In genomic region chr3:58035512-58035867, GRCh38 we compare ENCODE assay signal across 10 cellular contexts. TPM values are rescaled to one million over a fixed set of nuclear protein-coding genes. Genes with fewer than 3 reads are reported as not detected.
A peak's percentile ranks its signal among the peaks of the same experiment; 100 is the strongest.
DNase-seq lines count a peak whose midpoint lies in the region; ATAC-seq and TF ChIP-seq lines count a peak whose summit lies in the region.
"Had no signal": no experiment of that assay in that cellular context is flagged by ENCODE, and none has a peak within 500 bp of the region (broad histone marks: within the 10 kb centered on the region; RNA-seq: fewer than 3 reads in every experiment).

No MANE protein-coding gene starts in this region.

- H3K79me1 ChIP-seq in IMR-90 (ENCODE audit: low read depth in 1 of 2, low read length in 2 of 2): peaks cover 34 to 88% of the 10 kb centered on the region in 2 experiments

- H3K4ac ChIP-seq in IMR-90 (ENCODE audit: low read depth, low read length): no peak overlapping the region

- H3K27me3 ChIP-seq in CD4-positive, alpha-beta memory T cell (ENCODE audit: insufficient read depth, low read length): no peaks in the 10 kb centered on the region
- H3K27me3 ChIP-seq in IMR-90 (ENCODE audit: control insufficient read depth, insufficient read depth, low read length): no peaks in the 10 kb centered on the region
- H3K27me3 ChIP-seq: heart left ventricle had no signal

- H3K14ac ChIP-seq in IMR-90 (replicated peaks; ENCODE audit: low read depth, low read length): no peak overlapping the region

- peak overlapping the region; percentile 0; the same call in 1 of the 2 replicates for H3K23ac ChIP-seq in IMR-90 (ENCODE audit: low read depth, low read length)

- H2AK9ac ChIP-seq in IMR-90 (replicated peaks; ENCODE audit: low read depth, low read length, poor library complexity): no peak overlapping the region

- peaks cover 76% of the 10 kb centered on the region for H4K20me1 ChIP-seq in IMR-90 (ENCODE audit: insufficient read depth, low read length)

- H4K8ac ChIP-seq in IMR-90 (ENCODE audit: low read depth in 2 of 2, low read length in 2 of 2): no peak overlapping the region

- no peak overlapping the region for H3K18ac ChIP-seq in IMR-90 (ENCODE audit: low read depth, low read length)

- no peak overlapping the region for H3K9ac ChIP-seq in IMR-90 (ENCODE audit: low read depth, low read length)

- peaks cover 28% of the 10 kb centered on the region for H3K9me1 ChIP-seq in IMR-90 (ENCODE audit: insufficient read depth, low read length)

- no peak overlapping the region for H2BK20ac ChIP-seq in IMR-90 (ENCODE audit: low read depth, low read length)

- H3K56ac ChIP-seq in IMR-90 (ENCODE audit: extremely low read depth, insufficient read depth, low read length): no peak overlapping the region

- no peaks in the 10 kb centered on the region for H3K27me3 Mint-ChIP-seq in CD4-positive, alpha-beta memory T cell
- H3K27me3 Mint-ChIP-seq in central memory CD8-positive, alpha-beta T cell: no peaks in the 10 kb centered on the region
- H3K27me3 Mint-ChIP-seq in nephron (ENCODE audit: low read depth): peaks cover 6% of the 10 kb centered on the region

- dilution Hi-C loops in IMR-90 (cut with HindIII; ENCODE audit: low sequenced_read_pairs, unreplicated experiment): no loop called here

- no peak for ATAC-seq in IMR-90 (ENCODE audit: low read depth)
- no peak for ATAC-seq in central memory CD8-positive, alpha-beta T cell (replicated peaks; ENCODE audit: extremely low read depth, poor library complexity, severe bottlenecking)
- no peak for ATAC-seq in GM19328 (IDR thresholded peaks at IDR 0.05; ENCODE audit: unreplicated experiment)

- H3K9me3 Mint-ChIP-seq in CD4-positive, alpha-beta memory T cell: peaks cover 0 to 3% (median 0%) of the 10 kb centered on the region in 8 donors
- H3K9me3 Mint-ChIP-seq in central memory CD8-positive, alpha-beta T cell: no peaks in the 10 kb centered on the region
- H3K9me3 Mint-ChIP-seq in nephron: no peaks in the 10 kb centered on the region

- no peak overlapping the region for H3K4me2 ChIP-seq in IMR-90 (ENCODE audit: low read depth, low read length)

- no peak overlapping the region for H4K5ac ChIP-seq in IMR-90 (ENCODE audit: low read depth, low read length)

- TF ChIP-seq POLR2A in IMR-90 (IDR thresholded peaks at IDR 0.05; ENCODE audit: low read depth, low read length): no peak

- H2AK5ac ChIP-seq in IMR-90 (ENCODE audit: low read depth, low read length): no peak overlapping the region

- peak overlapping the region in 5 of 8 donors; percentile 43 to 82 (median 64) for H3K4me3 Mint-ChIP-seq in CD4-positive, alpha-beta memory T cell
- peak overlapping the region; percentile 57 for H3K4me3 Mint-ChIP-seq in central memory CD8-positive, alpha-beta T cell
- H3K4me3 Mint-ChIP-seq in nephron: no peak overlapping the region

- no CpG with 5 or more reads among the region's 5 CpGs for WGBS in IMR-90 (ENCODE audit: extremely low coverage in 2 of 2, insufficient read length in 1 of 2), 2 experiments

- H3K36me3 Mint-ChIP-seq in CD4-positive, alpha-beta memory T cell: peaks cover 0 to 7% of the 10 kb centered on the region in 2 donors
- H3K36me3 Mint-ChIP-seq in central memory CD8-positive, alpha-beta T cell (ENCODE audit: insufficient read depth): peaks cover 3% of the 10 kb centered on the region
- H3K36me3 Mint-ChIP-seq in nephron (ENCODE audit: low read depth): peaks cover 8% of the 10 kb centered on the region

- in situ Hi-C loops in IMR-90 (cut with MboI; ENCODE audit: low sequenced_read_pairs): no loop called here
- in situ Hi-C loops in GM13977 (cut with MboI; ENCODE audit: low pct_unique_long_range_greater_than_20kb, low sequenced_read_pairs, unreplicated experiment): no loop called here

- H3K36me3 ChIP-seq in CD4-positive, alpha-beta memory T cell (ENCODE audit: insufficient read depth, low read length): no peaks in the 10 kb centered on the region
- peaks cover 4% of the 10 kb centered on the region for H3K36me3 ChIP-seq in IMR-90 (ENCODE audit: control insufficient read depth, insufficient read depth, low read length)
- H3K36me3 ChIP-seq: heart left ventricle had no signal

- H3K27ac Mint-ChIP-seq in CD4-positive, alpha-beta memory T cell: peak overlapping the region; percentile 80 to 99 (median 95)
- peak overlapping the region; percentile 96 for H3K27ac Mint-ChIP-seq in central memory CD8-positive, alpha-beta T cell (ENCODE audit: low read depth)
- H3K27ac Mint-ChIP-seq in nephron: peak overlapping the region; percentile 47 to 81 (median 58)

- H3K9me3 ChIP-seq in CD4-positive, alpha-beta memory T cell (ENCODE audit: control insufficient read depth in 1 of 2, low read length in 2 of 2): no peaks in the 10 kb centered on the region
- no peaks in the 10 kb centered on the region for H3K9me3 ChIP-seq in IMR-90 (ENCODE audit: control insufficient read depth, insufficient read depth, low read length)
- H3K9me3 ChIP-seq: heart left ventricle had no signal

- intact Hi-C loops in CD4-positive, alpha-beta memory T cell (cut with micrococcal nuclease): no loop called here
- intact Hi-C loops in IMR-90 (cut with micrococcal nuclease): no loop called here

- no peak overlapping the region for H4K91ac ChIP-seq in IMR-90 (ENCODE audit: insufficient read depth, low read depth, low read length)

- DNase-seq in CD4-positive, alpha-beta memory T cell: no peak
- no peak for DNase-seq in IMR-90
- no peak for DNase-seq in central memory CD8-positive, alpha-beta T cell (ENCODE audit: low spot score in 2 of 2)
- no peak for DNase-seq in substantia nigra (lab: John Stamatoyannopoulos, UW)
- DNase-seq in GM13977 (ENCODE audit: low spot score): no peak
- no peak for DNase-seq in hypothalamus (lab: John Stamatoyannopoulos, UW)
- DNase-seq: heart left ventricle, NCI-H2029 had no signal

- CTCF ChIA-PET in CD4-positive, alpha-beta memory T cell (lab: Charles Lee; ENCODE audit: partially characterized antibody): interaction anchor here (1.3 to 1.6 kb wide), 3 partner anchors 13 to 132 kb away, joined by 5 read pairs; partner anchors contain the start of gene FLNB
- CTCF ChIA-PET in IMR-90 (lab: Yijun Ruan, JAX): interaction anchor here (0.6 kb wide), 1 partner anchor 376 kb away, joined by 3 read pairs; no protein-coding TSS in a partner anchor

- no peak overlapping the region for H2BK15ac ChIP-seq in IMR-90 (ENCODE audit: low read depth, low read length)

- peak overlapping the region; percentile 32 for H3K27ac ChIP-seq in CD4-positive, alpha-beta memory T cell (ENCODE audit: low read depth, low read length)
- H3K27ac ChIP-seq in IMR-90 (ENCODE audit: insufficient read depth, low read length): no peak overlapping the region
- H3K27ac ChIP-seq in substantia nigra (ENCODE audit: low read depth, low read length, poor library complexity, severe bottlenecking): no peak overlapping the region

- H2AFZ ChIP-seq in IMR-90 (replicated peaks; ENCODE audit: low read length, poor library complexity): no peak overlapping the region

- H2BK120ac ChIP-seq in IMR-90 (ENCODE audit: low read depth, low read length): no peak overlapping the region

- H3K4me3 ChIP-seq in CD4-positive, alpha-beta memory T cell (ENCODE audit: low read length in 2 of 2): no peak overlapping the region
- no peak overlapping the region for H3K4me3 ChIP-seq in IMR-90 (ENCODE audit: insufficient read depth, low read depth, low read length)
- H3K4me3 ChIP-seq: heart left ventricle had no signal

- TF ChIP-seq CTCF in IMR-90 (conservative IDR thresholded peaks at IDR 0.05; ENCODE audit: low read depth, low read length): no peak
- TF ChIP-seq CTCF in nephron (IDR thresholded peaks at IDR 0.05; ENCODE audit: unreplicated experiment in 3 of 3): no peak
- no peak for TF ChIP-seq CTCF in GM13977 (IDR thresholded peaks at IDR 0.05; ENCODE audit: extremely low read depth, insufficient read depth, missing control alignments)

- POLR2A ChIA-PET in CD4-positive, alpha-beta memory T cell (lab: Charles Lee; ENCODE audit: partially characterized antibody): no interaction called here
- POLR2A ChIA-PET in IMR-90 (lab: Charles Lee; ENCODE audit: unreplicated experiment): no interaction called here

- BruUV-seq in IMR-90 (replicated peaks; lab: Mats Ljungman, UMichigan): no TSS peak

- H3K4me1 Mint-ChIP-seq in CD4-positive, alpha-beta memory T cell: peaks cover 21 to 38% (median 25%) of the 10 kb centered on the region in 4 donors
- H3K4me1 Mint-ChIP-seq in central memory CD8-positive, alpha-beta T cell: peaks cover 20% of the 10 kb centered on the region
- peaks cover 37% of the 10 kb centered on the region for H3K4me1 Mint-ChIP-seq in nephron

- H3K4me1 ChIP-seq in CD4-positive, alpha-beta memory T cell (ENCODE audit: insufficient read depth, low read length): peaks cover 23% of the 10 kb centered on the region
- H3K4me1 ChIP-seq in IMR-90 (ENCODE audit: control insufficient read depth, insufficient read depth, low read length): peaks cover 14% of the 10 kb centered on the region

- no peak overlapping the region for H2BK5ac ChIP-seq in IMR-90 (ENCODE audit: low read depth, low read length, poor library complexity, severe bottlenecking)

- TF ChIP-seq RAD21 in IMR-90 (IDR thresholded peaks at IDR 0.05; ENCODE audit: low read length): no peak

TF ChIP-seq in IMR-90, 13 proteins besides CTCF, POLR2A, EP300 and RAD21:
- no peak for TF ChIP-seq NFE2L2 (IDR thresholded peaks at IDR 0.05; ENCODE audit: low read depth, low read length)
TF ChIP-seq in IMR-90: peak in this region for 0.

RNA-seq across cellular contexts. Expression of gene FLNB, which starts 27.3 kb away (rescaled TPM):
- total RNA-seq in CD4-positive, alpha-beta memory T cell: 10 to 100 TPM; 22.5 to 28.5 TPM
- 10 to 100 TPM in 1 of 2 donors, 1 to 10 TPM in 1; 3.9 to 14.6 TPM for polyA plus RNA-seq in CD4-positive, alpha-beta memory T cell
- total RNA-seq in IMR-90 (2012; rRNA removed): 124 and 136 TPM in 2 replicates
- polyA plus RNA-seq in IMR-90 (2012; rRNA removed): 78.0 and 81.4 TPM in 2 replicates
- polyA plus RNA-seq in IMR-90 (2012; cell fraction: cytosol; rRNA removed): 22.2 and 37.9 TPM in 2 replicates
- polyA plus RNA-seq in IMR-90 (2012; cell fraction: nucleus; rRNA removed; ENCODE audit: low replicate concordance): 338 and 411 TPM in 2 replicates

Comparison
In these comparisons a context has a peak if more than half of its experiments do, and no peak if none do; other contexts are left out.
1. H3K4me3 Mint-ChIP-seq: peak in CD4-positive, alpha-beta memory T cell (5 of 8) and central memory CD8-positive, alpha-beta T cell (single experiment); none in nephron (0 of 3).
2. Peak in every context shown above with its lines, with median percentiles within 50 percentile points of each other: H3K27ac Mint-ChIP-seq.